ENCODE assay signal across 18 cellular contexts in the genomic region with DNA sequence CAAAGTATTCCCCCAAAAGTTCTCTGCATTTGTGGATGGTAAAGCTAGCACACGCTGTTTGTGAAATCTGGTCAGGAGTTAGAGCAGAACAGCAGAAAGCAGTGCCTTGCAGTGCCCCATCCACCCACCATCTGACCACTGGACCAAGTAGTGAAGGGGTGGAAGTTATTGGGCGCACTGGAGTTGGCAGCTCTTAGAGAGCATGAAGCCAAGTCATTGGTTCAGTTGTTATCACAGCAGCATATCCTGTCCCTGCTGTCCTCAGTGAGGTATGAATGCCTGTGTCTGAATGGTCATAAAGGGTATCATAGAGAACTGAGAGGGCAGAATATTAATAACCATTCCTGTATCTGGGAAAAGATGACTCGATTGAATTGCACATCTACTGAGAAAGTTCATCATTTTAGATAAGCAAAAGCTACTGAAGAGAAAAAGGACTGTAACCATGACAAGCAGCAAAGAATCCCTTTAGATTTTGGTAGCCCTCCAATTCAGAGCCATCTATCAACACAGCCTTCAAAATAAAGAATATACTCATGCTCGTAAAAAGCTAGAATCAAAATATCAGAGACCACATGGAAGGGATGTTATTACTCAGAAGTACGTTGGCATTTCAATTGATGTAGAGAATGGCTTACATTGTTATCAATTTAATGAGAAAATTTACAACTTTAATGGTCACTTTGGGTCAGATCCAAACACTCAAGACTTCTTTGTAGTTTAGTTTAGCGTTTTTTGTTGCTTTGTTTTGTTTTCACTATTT.
"Had no signal": no experiment of that assay in that cellular context is flagged by ENCODE, and none has a peak within 500 bp of the region (broad histone marks: within the 10 kb centered on the region; RNA-seq: fewer than 3 reads in every experiment).

No MANE protein-coding gene starts in this region.

- H3K9me3 Mint-ChIP-seq: activated CD4-positive, alpha-beta T cell treated with anti-CD3 and anti-CD28 coated beads, Interleukin-2, amount 10 ng/mL, durations not matched to agents 7 days and 5 days; activated naive CD4-positive, alpha-beta T cell treated with anti-CD3 and anti-CD28 coated beads for 36 hours; activated T-helper 17 cell treated with anti-CD3 and anti-CD28 coated beads, Interleukin-2, amount 50 U/mL, for 72 hours; stimulated activated naive B cell treated with anti-CD40 and anti-IgM and Interleukin-4, amounts not matched to agents 10 μg/mL and 1 μg/mL and 100 μg/mL, for 72 hours; T-helper 1 cell treated with Interleukin-12 subunit alpha and Interleukin-12 subunit beta and Interleukin-4 antibody, amounts not matched to agents 30 μg/mL and 1 μg/mL, for 36 hours had no signal

- H3K36me3 Mint-ChIP-seq: brain; natural killer cell treated with Interleukin-12 subunit alpha and Interleukin-12 subunit beta and Interleukin-15 and Interleukin-18, amount 100 ng/mL, for 72 hours; stimulated activated naive B cell treated with anti-CD40 and anti-IgM and Interleukin-4, amounts not matched to agents 10 μg/mL and 1 μg/mL and 100 μg/mL, for 72 hours had no signal

- H3K4me3 Mint-ChIP-seq: activated CD4-positive, alpha-beta T cell treated with anti-CD3 and anti-CD28 coated beads, Interleukin-2, amount 10 ng/mL, durations not matched to agents 7 days and 5 days; activated naive CD4-positive, alpha-beta T cell treated with anti-CD3 and anti-CD28 coated beads for 36 hours; activated T-helper 17 cell treated with anti-CD3 and anti-CD28 coated beads, Interleukin-2, amount 50 U/mL, for 72 hours; brain; central memory CD8-positive, alpha-beta T cell; natural killer cell treated with Interleukin-12 subunit alpha and Interleukin-12 subunit beta and Interleukin-15 and Interleukin-18, amount 100 ng/mL, for 72 hours; stimulated activated naive B cell treated with anti-CD40 and anti-IgM and Interleukin-4, amounts not matched to agents 10 μg/mL and 1 μg/mL and 100 μg/mL, for 72 hours; T-helper 1 cell treated with Interleukin-12 subunit alpha and Interleukin-12 subunit beta and Interleukin-4 antibody, amounts not matched to agents 30 μg/mL and 1 μg/mL, for 36 hours had no signal

- H3K4me1 Mint-ChIP-seq: activated CD4-positive, alpha-beta T cell treated with anti-CD3 and anti-CD28 coated beads, Interleukin-2, amount 10 ng/mL, durations not matched to agents 7 days and 5 days; activated T-helper 17 cell treated with anti-CD3 and anti-CD28 coated beads, Interleukin-2, amount 50 U/mL, for 72 hours; central memory CD8-positive, alpha-beta T cell; stimulated activated naive B cell treated with anti-CD40 and anti-IgM and Interleukin-4, amounts not matched to agents 10 μg/mL and 1 μg/mL and 100 μg/mL, for 72 hours had no signal

- ATAC-seq: activated T-helper 17 cell treated with anti-CD3 and anti-CD28 coated beads, Interleukin-2, amount 50 U/mL, for 72 hours; foreskin keratinocyte; left cardiac atrium; natural killer cell treated with Interleukin-12 subunit alpha and Interleukin-12 subunit beta and Interleukin-15 and Interleukin-18, amount 100 ng/mL, for 72 hours; psoas muscle; stimulated activated naive B cell treated with anti-CD40 and anti-IgM and Interleukin-4, amounts not matched to agents 10 μg/mL and 1 μg/mL and 100 μg/mL, for 72 hours had no signal

- H3K27ac Mint-ChIP-seq: activated CD4-positive, alpha-beta T cell treated with anti-CD3 and anti-CD28 coated beads, Interleukin-2, amount 10 ng/mL, durations not matched to agents 7 days and 5 days; activated naive CD4-positive, alpha-beta T cell treated with anti-CD3 and anti-CD28 coated beads for 36 hours; activated T-helper 17 cell treated with anti-CD3 and anti-CD28 coated beads, Interleukin-2, amount 50 U/mL, for 72 hours; brain; natural killer cell treated with Interleukin-12 subunit alpha and Interleukin-12 subunit beta and Interleukin-15 and Interleukin-18, amount 100 ng/mL, for 72 hours; stimulated activated naive B cell treated with anti-CD40 and anti-IgM and Interleukin-4, amounts not matched to agents 10 μg/mL and 1 μg/mL and 100 μg/mL, for 72 hours; T-helper 1 cell treated with Interleukin-12 subunit alpha and Interleukin-12 subunit beta and Interleukin-4 antibody, amounts not matched to agents 30 μg/mL and 1 μg/mL, for 36 hours had no signal

- H3K27me3 Mint-ChIP-seq: activated CD4-positive, alpha-beta T cell treated with anti-CD3 and anti-CD28 coated beads, Interleukin-2, amount 10 ng/mL, durations not matched to agents 7 days and 5 days; activated T-helper 17 cell treated with anti-CD3 and anti-CD28 coated beads, Interleukin-2, amount 50 U/mL, for 72 hours; brain; central memory CD8-positive, alpha-beta T cell; natural killer cell treated with Interleukin-12 subunit alpha and Interleukin-12 subunit beta and Interleukin-15 and Interleukin-18, amount 100 ng/mL, for 72 hours; stimulated activated naive B cell treated with anti-CD40 and anti-IgM and Interleukin-4, amounts not matched to agents 10 μg/mL and 1 μg/mL and 100 μg/mL, for 72 hours had no signal

- DNase-seq: activated CD4-positive, alpha-beta T cell treated with anti-CD3 and anti-CD28 coated beads, Interleukin-2, amount 10 ng/mL, durations not matched to agents 7 days and 5 days; activated CD4-positive, CD25-positive, alpha-beta regulatory T cell; activated CD8-positive, alpha-beta memory T cell treated with anti-CD3 and anti-CD28 coated beads for 24 hours; activated naive CD4-positive, alpha-beta T cell treated with anti-CD3 and anti-CD28 coated beads for 36 hours; dermis blood vessel endothelial cell; foreskin keratinocyte; head of caudate nucleus; left cardiac atrium; psoas muscle; sigmoid colon; stimulated activated CD4-positive, alpha-beta T cell treated with anti-CD3 and anti-CD28 coated beads, Interleukin-2, amount 100 ng/mL, for 24 hours; stimulated activated naive B cell treated with anti-CD40 and anti-IgM and Interleukin-4, amounts not matched to agents 10 μg/mL and 1 μg/mL and 100 μg/mL, for 72 hours; upper lobe of left lung had no signal
